12 cellular contexts compared by ENCODE assay signal in genomic region chr3:125032100-125032643, GRCh38. TPM values are rescaled to one million over a fixed set of nuclear protein-coding genes. Genes with fewer than 3 reads are reported as not detected.
DNase-seq lines count a peak whose midpoint lies in the region; ATAC-seq and TF ChIP-seq lines count a peak whose summit lies in the region.
"Had no signal": no experiment of that assay in that cellular context is flagged by ENCODE, and none has a peak within 500 bp of the region (broad histone marks: within the 10 kb centered on the region; RNA-seq: fewer than 3 reads in every experiment).

No MANE protein-coding gene starts in this region.

- peaks cover 28 to 38% of the 10 kb centered on the region in 2 donors for H3K4me1 Mint-ChIP-seq in effector memory CD8-positive, alpha-beta T cell (ENCODE audit: low read depth in 2 of 2)

- H2BK120ac ChIP-seq in mesenchymal stem cell (ENCODE audit: low read depth, low read length) = no peak overlapping the region

- H3K9ac ChIP-seq in mesenchymal stem cell (ENCODE audit: low read length) = no peak overlapping the region

- H3K79me1 ChIP-seq in mesenchymal stem cell (replicated peaks; ENCODE audit: low read length, poor library complexity, severe bottlenecking) = peaks cover 29% of the 10 kb centered on the region

- H2BK15ac ChIP-seq in mesenchymal stem cell (ENCODE audit: low read depth, poor library complexity, severe bottlenecking) = no peak overlapping the region

- peaks cover 16% of the 10 kb centered on the region for H3K4me1 ChIP-seq in mesenchymal stem cell (ENCODE audit: control insufficient read depth, insufficient read depth, low read depth, low read length)
- H3K4me1 ChIP-seq in testis = peaks cover 6% of the 10 kb centered on the region
- H3K4me1 ChIP-seq: prostate gland had no signal

- peak; percentile 35 for ATAC-seq in effector memory CD8-positive, alpha-beta T cell (replicated peaks)
- ATAC-seq in GM18861 (IDR thresholded peaks at IDR 0.05; ENCODE audit: unreplicated experiment) = no peak
- ATAC-seq in GM18867 (IDR thresholded peaks at IDR 0.05; ENCODE audit: unreplicated experiment) = no peak

- intact Hi-C loops in testis (cut with DNase I; ENCODE audit: low total_unique reads) = no loop called here

- no peak overlapping the region for H3K4me2 ChIP-seq in mesenchymal stem cell (ENCODE audit: low read length, poor library complexity, severe bottlenecking)

- no peak overlapping the region for H4K8ac ChIP-seq in mesenchymal stem cell (ENCODE audit: low read length)

- no peak for TF ChIP-seq POLR2A in testis (IDR thresholded peaks at IDR 0.05)

- peak overlapping the region; percentile 6 for H2AK5ac ChIP-seq in mesenchymal stem cell (ENCODE audit: low read length, severe bottlenecking)

- WGBS in mesenchymal stem cell = 31% methylated on average over 5 of the region's 5 CpGs
- WGBS in testis, 2 donors = 41 to 68% methylated on average over 4 to 5 of the region's 5 CpGs

- no peak overlapping the region for H3K4me3 ChIP-seq in mesenchymal stem cell (ENCODE audit: insufficient read depth in 1 of 2, low read depth in 1 of 2, low read length in 2 of 2)
- no peak overlapping the region for H3K4me3 ChIP-seq in testis
- H3K4me3 ChIP-seq: prostate gland, SJSA1 had no signal

- DNase-seq in COLO829 (ENCODE audit: low spot score) (peak; percentile 91), LHCN-M2 (ENCODE audit: low read depth) (peak; percentile 70), mesenchymal stem cell (peak; percentile 78), HCEC 1CT (no peak), testis (no peak)
- no peak for DNase-seq in effector memory CD8-positive, alpha-beta T cell
- DNase-seq: activated CD8-positive, alpha-beta memory T cell treated with anti-CD3 and anti-CD28 coated beads, Interleukin-2, amount 50 U/mL, for 48 hours; DMS153 had no signal

- peak overlapping the region; percentile 77 to 85 for H3K27ac Mint-ChIP-seq in effector memory CD8-positive, alpha-beta T cell

- peak overlapping the region; percentile 2 to 46 for H2BK12ac ChIP-seq in mesenchymal stem cell (ENCODE audit: low read length in 2 of 2)

- TF ChIP-seq CTCF in testis (IDR thresholded peaks at IDR 0.05) = no peak

- H3K27ac ChIP-seq in mesenchymal stem cell (ENCODE audit: low read length, poor library complexity, severe bottlenecking) (peak overlapping the region; percentile 76), testis (no peak overlapping the region)
- H3K27ac ChIP-seq: prostate gland, SJSA1 had no signal

- H3K4me3 Mint-ChIP-seq in effector memory CD8-positive, alpha-beta T cell = no peak overlapping the region

- no peak overlapping the region for H2AFZ ChIP-seq in mesenchymal stem cell (ENCODE audit: low read depth, low read length)

- H3K4ac ChIP-seq in mesenchymal stem cell (ENCODE audit: low read depth in 1 of 2, low read length in 2 of 2) = peak overlapping the region in 1 of 2 experiments; percentile 32

- H3K36me3 ChIP-seq in mesenchymal stem cell (ENCODE audit: control insufficient read depth in 1 of 2, insufficient read depth in 2 of 2, low read depth in 1 of 2, low read length in 2 of 2) (peaks cover 21 to 33% of the 10 kb centered on the region in 2 experiments), testis (ENCODE audit: low read depth, missing control alignments) (no peaks in the 10 kb centered on the region)
- H3K36me3 ChIP-seq: prostate gland had no signal

- H3K27me3 Mint-ChIP-seq in effector memory CD8-positive, alpha-beta T cell = no peaks in the 10 kb centered on the region

- H3K9me3 Mint-ChIP-seq in effector memory CD8-positive, alpha-beta T cell = no peaks in the 10 kb centered on the region

- no peak overlapping the region for H3K23ac ChIP-seq in mesenchymal stem cell (ENCODE audit: low read length in 2 of 2)

- H4K91ac ChIP-seq in mesenchymal stem cell (ENCODE audit: low read length) = peak overlapping the region; percentile 8

- peaks cover 19% of the 10 kb centered on the region for H3K36me3 Mint-ChIP-seq in effector memory CD8-positive, alpha-beta T cell (ENCODE audit: insufficient read depth)

- peak overlapping the region in 1 of 2 experiments; percentile 11 for H3K14ac ChIP-seq in mesenchymal stem cell (ENCODE audit: low read length in 2 of 2)

- H3K9me3 ChIP-seq in mesenchymal stem cell (ENCODE audit: control insufficient read depth, low read length) (peaks cover 12% of the 10 kb centered on the region), testis (no peaks in the 10 kb centered on the region)
- H3K9me3 ChIP-seq: prostate gland had no signal

- peak overlapping the region; percentile 5 for H2BK5ac ChIP-seq in mesenchymal stem cell (ENCODE audit: low read depth, low read length, poor library complexity, severe bottlenecking)

- H3K18ac ChIP-seq in mesenchymal stem cell (ENCODE audit: low read depth in 1 of 2, low read length in 2 of 2) = peak overlapping the region in 1 of 2 experiments; percentile 85

- H3K27me3 ChIP-seq in mesenchymal stem cell (ENCODE audit: control insufficient read depth in 1 of 2, insufficient read depth in 1 of 2, low read length in 2 of 2) = no peaks in the 10 kb centered on the region
- H3K27me3 ChIP-seq in testis = no peaks in the 10 kb centered on the region
- H3K27me3 ChIP-seq: SJSA1 had no signal

RNA-seq across cellular contexts. Expression of gene HEG1, which starts 23.6 kb away (rescaled TPM):
- 19.9 and 28.0 TPM in 2 replicates for total RNA-seq in LHCN-M2 (2014; rRNA removed)
- polyA plus RNA-seq in LHCN-M2 (2012) = 29.3 TPM
- 134 TPM for polyA plus RNA-seq in mesenchymal stem cell (2013, experiment 1 of 2)
- polyA plus RNA-seq in mesenchymal stem cell (2013, experiment 2 of 2) = 130 TPM
- total RNA-seq in testis = 100 to 1,000 TPM; 120 to 160 TPM
- 50.3 TPM for polyA plus RNA-seq in testis (ENCODE audit: insufficient read depth, low read depth, low replicate concordance)

Comparison
In these comparisons a context has a peak if more than half of its experiments do, and no peak if none do; other contexts are left out.
1. DNase-seq: peak in COLO829 (single experiment), LHCN-M2 (single experiment) and mesenchymal stem cell (single experiment); none in effector memory CD8-positive, alpha-beta T cell (0 of 3), HCEC 1CT (single experiment) and testis (single experiment).